18 cellular contexts compared by ENCODE assay signal in the genomic region with DNA sequence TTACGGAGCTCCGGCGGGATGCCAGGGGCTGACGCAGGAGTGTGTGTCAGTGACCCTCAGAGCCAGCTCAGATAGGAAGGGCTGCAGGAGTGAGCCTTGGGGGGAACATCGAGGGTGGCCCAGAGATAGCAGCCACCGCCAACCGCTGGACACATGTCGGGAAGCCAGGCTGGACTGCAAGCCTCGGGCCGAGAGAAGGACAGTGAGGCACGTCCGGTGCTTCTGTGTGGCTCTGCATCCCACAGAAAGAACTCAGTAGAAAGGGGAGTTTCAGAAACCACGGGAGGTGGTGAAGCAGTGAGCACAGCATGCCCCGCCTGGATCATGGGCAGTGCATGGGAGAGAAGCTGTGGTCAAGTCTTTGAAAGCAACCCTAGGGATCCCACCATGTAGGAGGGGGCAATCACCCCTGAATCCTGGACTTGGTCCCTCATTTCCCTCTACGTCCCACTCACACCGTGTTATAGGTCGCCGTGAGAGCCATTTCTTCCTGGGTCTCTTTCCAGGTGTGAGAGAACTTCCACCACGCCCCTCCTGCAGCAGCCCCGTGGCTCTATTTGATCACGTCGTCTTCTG.
A peak's percentile ranks its signal among the peaks of the same experiment; 100 is the strongest.
DNase-seq lines count a peak whose midpoint lies in the region; TF ChIP-seq lines count a peak whose summit lies in the region.
"Had no signal": no experiment of that assay in that cellular context is flagged by ENCODE, and none has a peak within 500 bp of the region (broad histone marks: within the 10 kb centered on the region; RNA-seq: fewer than 3 reads in every experiment).

No MANE protein-coding gene starts in this region.

- H3K36me3 ChIP-seq in H7 (replicated peaks; ENCODE audit: control insufficient read depth, insufficient read depth, low read length) (no peaks in the 10 kb centered on the region), neural progenitor cell (no peaks in the 10 kb centered on the region), MM.1S (replicated peaks; ENCODE audit: insufficient read depth, low read length) (no peaks in the 10 kb centered on the region), thyroid gland (no peaks in the 10 kb centered on the region)
- H3K36me3 ChIP-seq: BE2C, HAP-1 had no signal

- H3K79me2 ChIP-seq in neural progenitor cell (ENCODE audit: low read depth): no peaks in the 10 kb centered on the region
- H3K79me2 ChIP-seq in MM.1S (ENCODE audit: low read length): no peaks in the 10 kb centered on the region

- no peaks in the 10 kb centered on the region for H3K9me2 ChIP-seq in MM.1S (replicated peaks; ENCODE audit: insufficient read depth, low read length)

- no peaks in the 10 kb centered on the region for H3K9me3 Mint-ChIP-seq in neural progenitor cell
- H3K9me3 Mint-ChIP-seq: CD4-positive, CD25-positive, alpha-beta regulatory T cell had no signal

- no peak overlapping the region for H2AFZ ChIP-seq in neural progenitor cell (replicated peaks)
- H2AFZ ChIP-seq in MM.1S (ENCODE audit: low read length): no peak overlapping the region

- 78 to 83% methylated on average over 22 of the region's 22 CpGs for WGBS in thyroid gland, 2 donors

- H4K20me1 ChIP-seq in neural progenitor cell (ENCODE audit: low read depth) (no peaks in the 10 kb centered on the region), MM.1S (ENCODE audit: insufficient read depth, low read length) (no peaks in the 10 kb centered on the region)

- H3K4me3 Mint-ChIP-seq in neural progenitor cell: no peak overlapping the region
- H3K4me3 Mint-ChIP-seq: CD4-positive, CD25-positive, alpha-beta regulatory T cell; CD8-positive, alpha-beta memory T cell had no signal

- intact Hi-C loops in thyroid gland (cut with DNase I): no loop called here

- no peaks in the 10 kb centered on the region for H3K9me3 ChIP-seq in neural progenitor cell (ENCODE audit: low read depth)
- no peaks in the 10 kb centered on the region for H3K9me3 ChIP-seq in MM.1S (replicated peaks; ENCODE audit: insufficient read depth, low read length)
- H3K9me3 ChIP-seq in thyroid gland: no peaks in the 10 kb centered on the region
- H3K9me3 ChIP-seq: BE2C, HAP-1 had no signal

- H3K4me3 ChIP-seq in H7 (ENCODE audit: insufficient read depth, low read depth, low read length) (no peak overlapping the region), fibroblast of mammary gland (ENCODE audit: control insufficient read depth, low read depth, low read length) (no peak overlapping the region), neural progenitor cell (no peak overlapping the region), MM.1S (ENCODE audit: low read length) (no peak overlapping the region), thyroid gland (replicated peaks in 1 of 3) (no peak overlapping the region)
- H3K4me3 ChIP-seq in Jurkat, Clone E6-1 (ENCODE audit: low read length): peak overlapping the region; percentile 25
- H3K4me3 ChIP-seq: HAP-1 had no signal

- H3K4me1 Mint-ChIP-seq in neural progenitor cell: peaks cover 23% of the 10 kb centered on the region
- H3K4me1 Mint-ChIP-seq: CD4-positive, CD25-positive, alpha-beta regulatory T cell; CD8-positive, alpha-beta memory T cell had no signal

- H3F3A ChIP-seq in neural progenitor cell (ENCODE audit: low read depth): no peaks in the 10 kb centered on the region
- H3F3A ChIP-seq in MM.1S (ENCODE audit: insufficient read depth, low read length): no peaks in the 10 kb centered on the region

- no peak overlapping the region for H3K27ac ChIP-seq in neural progenitor cell
- H3K27ac ChIP-seq in MM.1S (ENCODE audit: low read length): no peak overlapping the region
- H3K27ac ChIP-seq in thyroid gland: no peak overlapping the region
- H3K27ac ChIP-seq: HL-60 had no signal

- no peak for TF ChIP-seq CTCF in fibroblast of mammary gland (conservative IDR thresholded peaks at IDR 0.05; ENCODE audit: control insufficient read depth, insufficient read depth, low read depth, low read length)
- TF ChIP-seq CTCF in neural progenitor cell (IDR thresholded peaks at IDR 0.05): no peak
- TF ChIP-seq CTCF in MM.1S (IDR thresholded peaks at IDR 0.05; ENCODE audit: low read length): no peak
- no peak for TF ChIP-seq CTCF in thyroid gland (IDR thresholded peaks at IDR 0.05)

- H3K4me1 ChIP-seq in neural progenitor cell (no peaks in the 10 kb centered on the region), MM.1S (ENCODE audit: low read length) (peaks cover 6% of the 10 kb centered on the region; the same call in 1 of the 2 replicates), thyroid gland (no peaks in the 10 kb centered on the region)
- H3K4me1 ChIP-seq: BE2C, HAP-1 had no signal

- H3K27me3 Mint-ChIP-seq in neural progenitor cell (ENCODE audit: insufficient read depth, low read depth): peaks cover 14% of the 10 kb centered on the region
- H3K27me3 Mint-ChIP-seq: CD4-positive, CD25-positive, alpha-beta regulatory T cell had no signal

- H3K27ac Mint-ChIP-seq in neural progenitor cell: peak overlapping the region; percentile 78
- H3K27ac Mint-ChIP-seq: CD4-positive, CD25-positive, alpha-beta regulatory T cell; CD8-positive, alpha-beta memory T cell had no signal

- H3K4me2 ChIP-seq in neural progenitor cell: no peak overlapping the region
- no peak overlapping the region for H3K4me2 ChIP-seq in MM.1S (ENCODE audit: low read depth, low read length)

- peak; percentile 16 for DNase-seq in H7
- DNase-seq in Jurkat, Clone E6-1 (ENCODE audit: low read depth, low spot score): no peak
- peak; percentile 11 for DNase-seq in fibroblast of mammary gland (ENCODE audit: low read depth)
- DNase-seq in neural progenitor cell (ENCODE audit: low spot score): no peak
- no peak for DNase-seq in NCI-H526 treated with DMSO at 0.1 percent for 48 hours (lab: John Stamatoyannopoulos, UW)
- no peak for DNase-seq in MM.1S
- DNase-seq in thyroid gland: no peak
- DNase-seq: ACHN; BE2C; C1 segment of cervical spinal cord; CD4-positive, CD25-positive, alpha-beta regulatory T cell; CD8-positive, alpha-beta memory T cell; COR-L47; DMS 273 treated with DMSO at 0.1 percent for 48 hours; DMS53; DND-41 had no signal

- no peak for TF ChIP-seq POLR2A in thyroid gland (IDR thresholded peaks at IDR 0.05)

- H3K9ac ChIP-seq in neural progenitor cell: no peak overlapping the region
- H3K9ac ChIP-seq in MM.1S (ENCODE audit: low read length): no peak overlapping the region

- H3K27me3 ChIP-seq in H7 (ENCODE audit: control insufficient read depth, insufficient read depth, low read length): peaks cover under 1% of the 10 kb centered on the region; the same call in 1 of the 2 replicates
- no peaks in the 10 kb centered on the region for H3K27me3 ChIP-seq in neural progenitor cell
- 0 out of 2 replicates have a peak, but pooled peaks cover 7% of the 10 kb centered on the region for H3K27me3 ChIP-seq in MM.1S (replicated peaks; ENCODE audit: insufficient read depth, low read length)
- H3K27me3 ChIP-seq in thyroid gland: no peaks in the 10 kb centered on the region
- H3K27me3 ChIP-seq: BE2C had no signal

- no peaks in the 10 kb centered on the region for H3K36me3 Mint-ChIP-seq in neural progenitor cell
- H3K36me3 Mint-ChIP-seq: CD4-positive, CD25-positive, alpha-beta regulatory T cell; CD8-positive, alpha-beta memory T cell had no signal

Comparison
In these comparisons a context has a peak if more than half of its experiments do, and no peak if none do; other contexts are left out.
1. DNase-seq: peak in H7 (single experiment) and fibroblast of mammary gland (single experiment); none in Jurkat, Clone E6-1 (single experiment), neural progenitor cell (single experiment), NCI-H526 treated with DMSO at 0.1 percent for 48 hours (single experiment), MM.1S (single experiment) and thyroid gland (0 of 2).